Comparison of ENCODE assay signal across 38 cellular contexts in the genomic region with DNA sequence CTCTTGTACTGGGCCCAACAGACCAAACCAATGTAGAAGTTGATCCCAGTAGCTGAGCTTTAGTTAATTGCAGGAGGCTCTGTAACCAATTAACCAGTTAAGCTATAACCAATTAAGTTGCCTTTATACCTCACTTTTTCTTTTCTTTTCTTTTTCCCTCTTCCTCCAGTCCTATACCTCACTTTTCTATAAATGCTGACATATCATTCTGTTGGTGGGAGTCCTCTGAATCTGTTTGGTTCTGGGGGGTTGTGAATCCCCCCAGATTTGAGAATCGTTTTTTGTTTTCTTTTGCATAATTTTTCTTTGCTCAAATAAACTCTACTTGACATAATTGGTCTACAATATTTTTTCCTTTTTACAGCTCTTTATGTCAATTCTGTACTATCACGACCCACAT. TPM values are rescaled to one million over a fixed set of nuclear protein-coding genes. Genes with fewer than 3 reads are reported as not detected.
"Had no signal": no experiment of that assay in that cellular context is flagged by ENCODE, and none has a peak within 500 bp of the region (broad histone marks: within the 10 kb centered on the region; RNA-seq: fewer than 3 reads in every experiment).

No MANE protein-coding gene starts in this region.

- H3K4me1 ChIP-seq: adrenal gland, ascending aorta, body of pancreas, breast epithelium had no signal

- H3K9me3 ChIP-seq: adrenal gland, ascending aorta, body of pancreas had no signal

- DNase-seq: activated effector memory CD4-positive, alpha-beta T cell treated with anti-CD3 and anti-CD28 coated beads, Interleukin-2, amount 50 U/mL, for 16 hours; activated effector memory CD4-positive, alpha-beta T cell treated with Interleukin-2 at 50 U/mL for 16 hours; activated gamma-delta T cell; activated gamma-delta T cell treated with Interleukin-2 at 50 U/mL for 16 hours; activated naive CD4-positive, alpha-beta T cell; activated naive CD4-positive, alpha-beta T cell treated with anti-CD3 and anti-CD28 coated beads for 36 hours; activated naive CD4-positive, alpha-beta T cell treated with anti-CD3 and anti-CD28 coated beads, Interleukin-2, amount 10 ng/mL, durations not matched to agents 7 days and 5 days; activated naive CD4-positive, alpha-beta T cell treated with anti-CD3 and anti-CD28 coated beads, Interleukin-2, amount 50 U/mL, for 16 hours; activated naive CD4-positive, alpha-beta T cell treated with Interleukin-2 at 50 U/mL for 16 hours; activated naive CD8-positive, alpha-beta T cell treated with anti-CD3 and anti-CD28 coated beads for 36 hours; activated naive CD8-positive, alpha-beta T cell treated with anti-CD3 and anti-CD28 coated beads, Interleukin-2, amount 10 ng/mL, durations not matched to agents 7 days and 5 days; activated naive CD8-positive, alpha-beta T cell treated with anti-CD3 and anti-CD28 coated beads, Interleukin-2, amount 50 U/mL, for 24 hours; activated T-cell treated with anti-CD3 and anti-CD28 coated beads, Interleukin-2, amount 50 U/mL, for 24 hours; activated T-cell treated with anti-CD3 and anti-CD28 coated beads, Interleukin-2, amount 50 U/mL, for 4 hours; activated T-cell treated with anti-CD3 and anti-CD28 coated beads, Interleukin-2, amount 50 U/mL, for 48 hours; activated T-cell treated with anti-CD3 and anti-CD28 coated beads, Interleukin-2, amount 50 U/mL, for 72 hours; adrenal gland; amniotic stem cell; amygdala; anterior cingulate cortex; aorta; body of pancreas; brain microvascular endothelial cell; caudate nucleus; central memory CD4-positive, alpha-beta T cell; cerebellar nuclear complex had no signal

- ATAC-seq: activated naive CD4-positive, alpha-beta T cell treated with anti-CD3 and anti-CD28 coated beads, Interleukin-2, amount 50 U/mL, for 72 hours; activated naive CD8-positive, alpha-beta T cell treated with anti-CD3 and anti-CD28 coated beads, Interleukin-2, amount 50 U/mL, for 24 hours; activated T-cell treated with anti-CD3 and anti-CD28 coated beads, Interleukin-2, amount 50 U/mL, for 4 hours; activated T-cell treated with anti-CD3 and anti-CD28 coated beads, Interleukin-2, amount 50 U/mL, for 72 hours; activated T-helper 17 cell treated with anti-CD3 and anti-CD28 coated beads, Interleukin-2, amount 50 U/mL, for 72 hours; body of pancreas had no signal

- H3K27ac ChIP-seq: adrenal gland, ascending aorta, body of pancreas, brain microvascular endothelial cell, breast epithelium, cardiac muscle cell had no signal

- H3K36me3 ChIP-seq: adrenal gland, ascending aorta, brain microvascular endothelial cell, breast epithelium, cardiac muscle cell had no signal

- H3K4me3 ChIP-seq: adrenal gland, ascending aorta, body of pancreas, breast epithelium, cardiac muscle cell had no signal

- H3K27me3 ChIP-seq: adrenal gland, ascending aorta, body of pancreas, brain microvascular endothelial cell, breast epithelium, cardiac muscle cell had no signal

- FAIRE-seq: astrocyte, bronchial epithelial cell had no signal

RNA-seq across cellular contexts. Expression of a gene that starts 38.1 kb away (rescaled TPM):
- total RNA-seq: activated naive CD4-positive, alpha-beta T cell treated with anti-CD3 and anti-CD28 coated beads for 36 hours; activated naive CD4-positive, alpha-beta T cell treated with anti-CD3 and anti-CD28 coated beads, Interleukin-2, amount 50 U/mL, for 72 hours; activated naive CD8-positive, alpha-beta T cell treated with anti-CD3 and anti-CD28 coated beads for 36 hours; activated naive CD8-positive, alpha-beta T cell treated with anti-CD3 and anti-CD28 coated beads, Interleukin-2, amount 10 ng/mL, durations not matched to agents 7 days and 5 days; activated T-cell treated with anti-CD3 and anti-CD28 coated beads, Interleukin-2, amount 50 U/mL, for 4 hours; activated T-cell treated with anti-CD3 and anti-CD28 coated beads, Interleukin-2, amount 50 U/mL, for 72 hours; activated T-helper 1 cell treated with anti-CD3 and anti-CD28 coated beads, Interleukin-12 subunit alpha, Interleukin-12 subunit beta, Interleukin-2, Interleukin-4 antibody, amounts not matched to agents 30 ng/mL and 10 ng/mL and 1 ng/mL, durations not matched to agents 14 hours and 24 hours and 36 hours; activated T-helper 17 cell treated with anti-CD3 and anti-CD28 coated beads, Interleukin-2, amount 50 U/mL, for 72 hours; activated T-helper 2 cell treated with anti-CD3 and anti-CD28 coated beads, Interferon-gamma antibody, Interleukin-2, Interleukin-4, amounts not matched to agents 10 μg/mL and 5 μg/mL and 100 μg/mL, durations not matched to agents 14 hours and 24 hours and 36 hours; aorta; ascending aorta; astrocyte; bronchial epithelial cell; cardiac muscle cell; cardiac septum; cerebellum; chondrocyte had no signal
- polyA plus RNA-seq: aorta had no signal
